ENCODE assay signal across 24 cellular contexts in genomic region chr4:154989511-154989910, GRCh38.
"Had no signal": no experiment of that assay in that cellular context is flagged by ENCODE, and none has a peak within 500 bp of the region (broad histone marks: within the 10 kb centered on the region; RNA-seq: fewer than 3 reads in every experiment).

No MANE protein-coding gene starts in this region.

- H3K79me2 ChIP-seq: parathyroid adenoma had no signal

- H3K4me1 ChIP-seq: gastrocnemius medialis, heart right ventricle, left lung, lower lobe of right lung, parathyroid adenoma, prostate gland, right lobe of liver, testis, tibial nerve, upper lobe of right lung, vagina had no signal

- H3K9me3 ChIP-seq: gastrocnemius medialis, heart right ventricle, left lung, lower lobe of right lung, prostate gland, right lobe of liver, testis, tibial nerve, upper lobe of right lung, vagina had no signal

- H3K36me3 ChIP-seq: gastrocnemius medialis, heart right ventricle, left lung, lower lobe of right lung, prostate gland, right lobe of liver, tibial nerve, upper lobe of right lung, vagina had no signal

- DNase-seq: cortex of kidney; dorsolateral prefrontal cortex; effector CD8-positive, alpha-beta T cell; gastrocnemius medialis; heart right ventricle; hypothalamus; islet precursor cell; left lung; lower lobe of right lung; midbrain; occipital lobe; right lobe of liver; stimulated activated CD4-positive, alpha-beta T cell treated with anti-CD3 and anti-CD28 coated beads, Interleukin-4, amount 100 ng/mL, for 1 hour; stimulated activated CD8-positive, alpha-beta memory T cell treated with anti-CD3 and anti-CD28 coated beads, Interleukin-4, amount 100 ng/mL, for 48 hours; stimulated activated naive CD8-positive, alpha-beta T cell treated with anti-CD3 and anti-CD28 coated beads, Interleukin-15, Interleukin-2, amounts not matched to agents 100 U/mL and 50 U/mL, for 24 hours; testis; upper lobe of right lung had no signal

- H2AFZ ChIP-seq: parathyroid adenoma had no signal

- H3K27me3 ChIP-seq: dorsolateral prefrontal cortex, gastrocnemius medialis, left lung, right lobe of liver, testis, tibial nerve, upper lobe of right lung, vagina had no signal

- H3K4me3 ChIP-seq: dorsolateral prefrontal cortex, gastrocnemius medialis, heart right ventricle, left lung, lower lobe of right lung, prostate gland, right lobe of liver, testis, tibial nerve, upper lobe of right lung, vagina had no signal

- H3K27ac ChIP-seq: dorsolateral prefrontal cortex, gastrocnemius medialis, heart right ventricle, left lung, lower lobe of right lung, parathyroid adenoma, prostate gland, right lobe of liver, testis, tibial nerve, upper lobe of right lung, vagina had no signal

- ATAC-seq: esophagus mucosa; gastrocnemius medialis; heart right ventricle; left lung; lower lobe of right lung; right lobe of liver; stimulated activated effector memory CD8-positive, alpha-beta T cell treated with anti-CD3 and anti-CD28 coated beads, Interleukin-12 subunit alpha, Interleukin-12 subunit beta, amount 100 ng/mL, for 72 hours; stimulated activated naive CD8-positive, alpha-beta T cell treated with anti-CD3 and anti-CD28 coated beads, Interleukin-15, Interleukin-2, amounts not matched to agents 100 U/mL and 50 U/mL, for 24 hours; upper lobe of right lung had no signal

- FAIRE-seq: endometrium had no signal

- H3K9ac ChIP-seq: parathyroid adenoma had no signal
